Comparison of ENCODE assay signal across 8 cellular contexts in genomic region chr1:38990401-38990745, GRCh38. TPM values are rescaled to one million over a fixed set of nuclear protein-coding genes. Genes with fewer than 3 reads are reported as not detected.
DNase-seq lines count a peak whose midpoint lies in the region; ATAC-seq and TF ChIP-seq lines count a peak whose summit lies in the region.

No MANE protein-coding gene starts in this region.

- CTCF ChIA-PET in activated naive CD4-positive, alpha-beta T cell treated with anti-CD3 and anti-CD28 coated beads, Interleukin-2, amount 10 ng/mL, durations not matched to agents 7 days and 5 days (lab: Charles Lee) = interaction anchor here (0.5 to 0.8 kb wide), 2 partner anchors 101 to 1093 kb away, joined by 3 read pairs; no protein-coding TSS in a partner anchor
- CTCF ChIA-PET in SK-N-SH (lab: Yijun Ruan, JAX) = interaction anchor here (1.1 kb wide), 1 partner anchor 8 kb away, joined by 3 read pairs; no protein-coding TSS in a partner anchor

- peaks cover 3 to 17% of the 10 kb centered on the region in 2 experiments for H3K36me3 ChIP-seq in SK-N-SH (replicated peaks in 1 of 2; ENCODE audit: control insufficient read depth in 1 of 2, insufficient read depth in 2 of 2, low read length in 1 of 2)
- peaks cover 0 to 8% (median 0%) of the 10 kb centered on the region in 3 donors for H3K36me3 ChIP-seq in esophagus squamous epithelium
- H3K36me3 ChIP-seq in prostate gland = no peaks in the 10 kb centered on the region

- TF ChIP-seq POLR2A in esophagus squamous epithelium (IDR thresholded peaks at IDR 0.05) = no peak
- no peak for TF ChIP-seq POLR2A in prostate gland (IDR thresholded peaks at IDR 0.05)

- H3K9me3 ChIP-seq in SK-N-SH = no peaks in the 10 kb centered on the region
- no peaks in the 10 kb centered on the region for H3K9me3 ChIP-seq in esophagus squamous epithelium
- H3K9me3 ChIP-seq in prostate gland = no peaks in the 10 kb centered on the region

- ATAC-seq in GM18511 (IDR thresholded peaks at IDR 0.05; ENCODE audit: unreplicated experiment) = no peak

- H3K4me3 Mint-ChIP-seq in activated naive CD4-positive, alpha-beta T cell treated with anti-CD3 and anti-CD28 coated beads, Interleukin-2, amount 10 ng/mL, durations not matched to agents 7 days and 5 days = peak overlapping the region; percentile 85

- no peak for TF ChIP-seq EP300 in SK-N-SH (IDR thresholded peaks at IDR 0.05; ENCODE audit: borderline replicate concordance in 1 of 2, low read depth in 1 of 2, low read length in 1 of 2)

- TF ChIP-seq CTCF in SK-N-SH (IDR thresholded peaks at IDR 0.05) (no peak), esophagus squamous epithelium (IDR thresholded peaks at IDR 0.05) (no peak), prostate gland (IDR thresholded peaks at IDR 0.05) (no peak)

- intact Hi-C loops in esophagus squamous epithelium (cut with DNase I) (no loop called here), prostate gland (cut with DNase I) (loop anchor here (5.0 kb wide), 1 partner anchor 133 kb away; the partner anchor contains the start of gene RRAGC)

- peak overlapping the region; percentile 70; the same call in 1 of the 2 replicates for H3K9ac ChIP-seq in SK-N-SH

- H3K4me2 ChIP-seq in SK-N-SH = peak overlapping the region; percentile 88

- peaks cover 38% of the 10 kb centered on the region for H4K20me1 ChIP-seq in SK-N-SH (ENCODE audit: insufficient read depth)

- peak overlapping the region; percentile 82 for H3K27ac Mint-ChIP-seq in activated naive CD4-positive, alpha-beta T cell treated with anti-CD3 and anti-CD28 coated beads, Interleukin-2, amount 10 ng/mL, durations not matched to agents 7 days and 5 days

- peaks cover 44% of the 10 kb centered on the region for H3K4me1 Mint-ChIP-seq in activated naive CD4-positive, alpha-beta T cell treated with anti-CD3 and anti-CD28 coated beads, Interleukin-2, amount 10 ng/mL, durations not matched to agents 7 days and 5 days

- H3K79me2 ChIP-seq in SK-N-SH (ENCODE audit: insufficient read depth) = peaks cover 43% of the 10 kb centered on the region

- DNase-seq in activated naive CD4-positive, alpha-beta T cell treated with anti-CD3 and anti-CD28 coated beads, Interleukin-2, amount 10 ng/mL, durations not matched to agents 7 days and 5 days = no peak
- DNase-seq in activated naive CD4-positive, alpha-beta T cell (lab: John Stamatoyannopoulos, UW) = no peak
- no peak for DNase-seq in SK-N-SH
- DNase-seq in esophagus squamous epithelium (lab: John Stamatoyannopoulos, UW) = no peak
- DNase-seq in prostate gland (ENCODE audit: low spot score) = no peak
- DNase-seq in NK-92 treated with Interleukin-12 subunit alpha and Interleukin-12 subunit beta, amount 100 ng/mL, for 24 hours (lab: John Stamatoyannopoulos, UW) = no peak
- DNase-seq in COLO668 (lab: John Stamatoyannopoulos, UW; ENCODE audit: unreplicated experiment) = no peak

- peaks cover 0 to 7% of the 10 kb centered on the region in 2 experiments; a peak in 3 of 4 replicates for H3K4me1 ChIP-seq in SK-N-SH (ENCODE audit: control insufficient read depth in 1 of 2, insufficient read depth in 2 of 2, low read depth in 1 of 2, low read length in 1 of 2)
- peaks cover 8 to 42% (median 17%) of the 10 kb centered on the region in 3 donors for H3K4me1 ChIP-seq in esophagus squamous epithelium
- peaks cover 6% of the 10 kb centered on the region for H3K4me1 ChIP-seq in prostate gland (replicated peaks)

- POLR2A ChIA-PET in SK-N-SH (lab: Yijun Ruan, JAX) = interaction anchor here (0.6 to 1.9 kb wide), 2 partner anchors 36 to 137 kb away, joined by 4 to 5 read pairs; partner anchors contain the start of gene NDUFS5

- 51% methylated on average over 5 of the region's 5 CpGs for WGBS in SK-N-SH (ENCODE audit: low lambda C conversion rate)
- WGBS in esophagus squamous epithelium, 2 donors = 45 to 46% methylated on average over 5 of the region's 5 CpGs
- 22% methylated on average over 5 of the region's 5 CpGs for WGBS in prostate gland

- peak overlapping the region; percentile 71 to 87 for H3K27ac ChIP-seq in SK-N-SH (ENCODE audit: low read depth in 2 of 2, low read length in 1 of 2)
- peak overlapping the region; percentile 95 to 99 (median 96) for H3K27ac ChIP-seq in esophagus squamous epithelium
- H3K27ac ChIP-seq in prostate gland = peak overlapping the region; percentile 90 to 95

- peak overlapping the region; percentile 99 for H2AFZ ChIP-seq in SK-N-SH (ENCODE audit: low read depth)

- peak overlapping the region; percentile 67 to 72 for H3K4me3 ChIP-seq in SK-N-SH (ENCODE audit: low read depth in 2 of 2, low read length in 1 of 2)
- H3K4me3 ChIP-seq in esophagus squamous epithelium = peak overlapping the region; percentile 90 to 100 (median 96)
- H3K4me3 ChIP-seq in prostate gland = peak overlapping the region; percentile 99 to 100

- H3K27me3 ChIP-seq in SK-N-SH (ENCODE audit: insufficient read depth) = no peaks in the 10 kb centered on the region
- no peaks in the 10 kb centered on the region for H3K27me3 ChIP-seq in esophagus squamous epithelium
- H3K27me3 ChIP-seq in prostate gland (replicated peaks; ENCODE audit: insufficient read depth) = no peaks in the 10 kb centered on the region

- TF ChIP-seq RAD21 in SK-N-SH (IDR thresholded peaks at IDR 0.05; ENCODE audit: low read length) = no peak

- peaks cover 4% of the 10 kb centered on the region for H3K27me3 Mint-ChIP-seq in activated naive CD4-positive, alpha-beta T cell treated with anti-CD3 and anti-CD28 coated beads, Interleukin-2, amount 10 ng/mL, durations not matched to agents 7 days and 5 days

- H3F3A ChIP-seq in SK-N-SH (replicated peaks; ENCODE audit: insufficient read depth) = peaks cover 16% of the 10 kb centered on the region

- peaks cover 29% of the 10 kb centered on the region for H3K36me3 Mint-ChIP-seq in activated naive CD4-positive, alpha-beta T cell treated with anti-CD3 and anti-CD28 coated beads, Interleukin-2, amount 10 ng/mL, durations not matched to agents 7 days and 5 days

- H3K9me2 ChIP-seq in SK-N-SH = no peaks in the 10 kb centered on the region

- no peaks in the 10 kb centered on the region for H3K9me3 Mint-ChIP-seq in activated naive CD4-positive, alpha-beta T cell treated with anti-CD3 and anti-CD28 coated beads, Interleukin-2, amount 10 ng/mL, durations not matched to agents 7 days and 5 days

TF ChIP-seq in SK-N-SH, 30 proteins besides CTCF, POLR2A, EP300 and RAD21 (continues in another document):
- TF ChIP-seq TCF12 (IDR thresholded peaks at IDR 0.05) (no peak), IRF3 (IDR thresholded peaks at IDR 0.05; ENCODE audit: low read depth, low read length) (no peak), REST (IDR thresholded peaks at IDR 0.05; ENCODE audit: low read depth, low read length) (no peak), GABPA (IDR thresholded peaks at IDR 0.05; ENCODE audit: low read depth) (no peak), SMC3 (IDR thresholded peaks at IDR 0.05; ENCODE audit: low read depth, low read length) (no peak), NRF1 (IDR thresholded peaks at IDR 0.05; ENCODE audit: low read depth, low read length) (no peak), MXI1 (IDR thresholded peaks at IDR 0.05; ENCODE audit: low read depth, low read length) (no peak), SIN3A (IDR thresholded peaks at IDR 0.05; ENCODE audit: borderline replicate concordance, low read depth, low read length) (no peak)

RNA-seq across cellular contexts. Expression of gene AKIRIN1, which starts 0.7 kb away (rescaled TPM):
- polyA plus RNA-seq in SK-N-SH (2012; rRNA removed) = 37.0 and 50.7 TPM in 2 replicates
- polyA plus RNA-seq in SK-N-SH (2012; cell fraction: cytosol; rRNA removed) = 55.9 and 65.0 TPM in 2 replicates
- polyA plus RNA-seq in SK-N-SH (2012; cell fraction: nucleus; rRNA removed) = 18.8 and 27.2 TPM in 2 replicates
- total RNA-seq in esophagus squamous epithelium (10 to 100 TPM; 23.5 to 30.0 (median 27.1) TPM), prostate gland (100 to 1,000 TPM in 1 of 2 donors, 10 to 100 TPM in 1; 55.7 to 108 TPM)

RNA-seq across cellular contexts. Expression of gene NDUFS5, which starts 35.8 kb away (rescaled TPM):
- polyA plus RNA-seq in SK-N-SH (2012; rRNA removed) = 881 and 1,097 TPM in 2 replicates
- polyA plus RNA-seq in SK-N-SH (2012; cell fraction: cytosol; rRNA removed) = 1,429 and 1,910 TPM in 2 replicates
- polyA plus RNA-seq in SK-N-SH (2012; cell fraction: nucleus; rRNA removed) = 183 and 252 TPM in 2 replicates
- total RNA-seq in esophagus squamous epithelium (100 to 1,000 TPM; 300 to 496 (median 418) TPM), prostate gland (100 to 1,000 TPM; 310 to 473 TPM)

RNA-seq across cellular contexts. Expression of gene RHBDL2, which starts 48.7 kb away (rescaled TPM):
- 0.06 and 0.07 TPM in 2 replicates for polyA plus RNA-seq in SK-N-SH (2012; rRNA removed)
- 0.03 and 0.04 TPM in 2 replicates for polyA plus RNA-seq in SK-N-SH (2012; cell fraction: cytosol; rRNA removed)
- 0.15 TPM in 1 of 2 replicates, not detected in the other for polyA plus RNA-seq in SK-N-SH (2012; cell fraction: nucleus; rRNA removed)
- total RNA-seq in esophagus squamous epithelium (10 to 100 TPM; 11.6 to 23.0 (median 17.4) TPM), prostate gland (1 to 10 TPM; 3.5 to 7.7 TPM)
